ENCODE assay signal across 8 cellular contexts in genomic region chr11:77066229-77067023, GRCh38. TPM values are rescaled to one million over a fixed set of nuclear protein-coding genes. Genes with fewer than 3 reads are reported as not detected.
DNase-seq lines count a peak whose midpoint lies in the region; ATAC-seq and TF ChIP-seq lines count a peak whose summit lies in the region.

Gene CAPN5, plus strand, starts transcription at chr11:77066971. Its CDS starts 17,916 bp downstream, at chr11:77084887.

- TF ChIP-seq CTCF in AG10803 (conservative IDR thresholded peaks at IDR 0.05; ENCODE audit: low read length) = peak; percentile 24
- TF ChIP-seq CTCF in chondrocyte (IDR thresholded peaks at IDR 0.05) = peak; percentile 65

- H3K27ac Mint-ChIP-seq in chondrocyte (ENCODE audit: unreplicated experiment) = peak within 1 kb of the TSS; percentile 80

- H3K4me3 ChIP-seq in AG10803 (ENCODE audit: low read length) = peak within 1 kb of the TSS; percentile 77

- H3K4me1 Mint-ChIP-seq in chondrocyte (ENCODE audit: low read depth) = peaks cover 9% of the 10 kb centered on the region

- H3K27me3 Mint-ChIP-seq in chondrocyte (ENCODE audit: low read depth) = no peaks in the 10 kb centered on the region

- peak; percentile 91 for DNase-seq in AG10803 (ENCODE audit: low read depth)
- peak; percentile 57 for DNase-seq in NCI-H345 treated with DMSO at 0.1 percent for 48 hours (lab: John Stamatoyannopoulos, UW; ENCODE audit: unreplicated experiment)
- DNase-seq in activated CD4-positive, alpha-beta T cell treated with anti-CD3 and anti-CD28 coated beads for 24 hours (ENCODE audit: low read depth in 2 of 2) = peak; percentile 76 to 81
- peak; percentile 93 for DNase-seq in chondrocyte (ENCODE audit: low spot score)
- peak; percentile 90 to 95 for DNase-seq in left colon
- DNase-seq in stimulated activated CD4-positive, alpha-beta T cell treated with anti-CD3 and anti-CD28 coated beads, Interleukin-1b, Interleukin-23, amount 100 ng/mL, for 24 hours (ENCODE audit: low read depth in 4 of 4, low spot score in 1 of 4) = peak; percentile 71 to 84 (median 80)

- peak; percentile 82 for ATAC-seq in GM18909 (IDR thresholded peaks at IDR 0.05; ENCODE audit: poor library complexity, unreplicated experiment)
- peak; percentile 86 for ATAC-seq in HG03159 (IDR thresholded peaks at IDR 0.05; ENCODE audit: unreplicated experiment)
- peak; percentile 85 for ATAC-seq in left colon

- H3K4me3 Mint-ChIP-seq in chondrocyte (ENCODE audit: unreplicated experiment) = peak within 1 kb of the TSS; percentile 75

- H3K36me3 Mint-ChIP-seq in chondrocyte (ENCODE audit: low read depth) = no peaks in the 10 kb centered on the region

- H3K9me3 Mint-ChIP-seq in chondrocyte (ENCODE audit: low read depth) = no peaks in the 10 kb centered on the region

- intact Hi-C loops in left colon (cut with DNase I, micrococcal nuclease) = no loop called here

RNA-seq across cellular contexts. Expression of gene CAPN5, which starts in this region (rescaled TPM):
- total RNA-seq in chondrocyte (11.9 to 16.7 TPM (median 13.6 TPM) in 3 replicates), left colon (100 to 1,000 TPM; 219 to 339 TPM)

Comparison
In these comparisons a context has a peak if more than half of its experiments do, and no peak if none do; other contexts are left out.
1. Peak in every context shown above with its lines: DNase-seq, ATAC-seq and H3K4me3 ChIP-seq.
2. RNA of gene CAPN5 (total RNA-seq): 219 to 339 TPM in left colon; 11.9 to 16.7 TPM in chondrocyte; every median in the first group is over 10 times any median in the second.